15 cellular contexts compared by ENCODE assay signal in genomic region chr2:60886962-60887361, GRCh38. TPM values are rescaled to one million over a fixed set of nuclear protein-coding genes. Genes with fewer than 3 reads are reported as not detected.
DNase-seq lines count a peak whose midpoint lies in the region; ATAC-seq and TF ChIP-seq lines count a peak whose summit lies in the region.
"Had no signal": no experiment of that assay in that cellular context is flagged by ENCODE, and none has a peak within 500 bp of the region (broad histone marks: within the 10 kb centered on the region; RNA-seq: fewer than 3 reads in every experiment).

No MANE protein-coding gene starts in this region.

- H3K79me2 ChIP-seq in osteoblast (ENCODE audit: insufficient read depth, low read length) = peaks cover 51% of the 10 kb centered on the region

- no peak for TF ChIP-seq CTCF in osteoblast (IDR thresholded peaks at IDR 0.05; ENCODE audit: extremely low read depth, low read depth, low read length)

- H3K4me1 Mint-ChIP-seq in activated T-cell treated with anti-CD3 and anti-CD28 coated beads, Interleukin-2, amount 50 U/mL, for 4 hours (ENCODE audit: low read depth) = peaks cover 59% of the 10 kb centered on the region
- peaks cover 27 to 47% of the 10 kb centered on the region in 2 donors for H3K4me1 Mint-ChIP-seq in stimulated activated naive B cell treated with anti-CD40 and anti-IgM and Interleukin-4, amounts not matched to agents 10 μg/mL and 1 μg/mL and 100 μg/mL, for 72 hours

- peak overlapping the region; percentile 66 for H3K4me3 Mint-ChIP-seq in activated T-cell treated with anti-CD3 and anti-CD28 coated beads, Interleukin-2, amount 50 U/mL, for 4 hours
- peak overlapping the region; percentile 86 to 89 for H3K4me3 Mint-ChIP-seq in stimulated activated naive B cell treated with anti-CD40 and anti-IgM and Interleukin-4, amounts not matched to agents 10 μg/mL and 1 μg/mL and 100 μg/mL, for 72 hours
- H3K4me3 Mint-ChIP-seq: type B pancreatic cell had no signal

- no peak for DNase-seq in activated T-cell treated with anti-CD3 and anti-CD28 coated beads, Interleukin-2, amount 50 U/mL, for 4 hours
- no peak for DNase-seq in activated T-cell treated with anti-CD3 and anti-CD28 coated beads, Interleukin-2, amount 50 U/mL, for 48 hours
- peak; percentile 64 for DNase-seq in NCI-H2227 treated with DMSO at 0.1 percent for 48 hours (lab: John Stamatoyannopoulos, UW)
- DNase-seq in dermis blood vessel endothelial cell = peak; percentile 64
- no peak for DNase-seq in stimulated activated naive B cell treated with anti-CD40 and anti-IgM and Interleukin-4, amounts not matched to agents 10 μg/mL and 1 μg/mL and 100 μg/mL, for 72 hours
- no peak for DNase-seq in osteoblast (ENCODE audit: insufficient read length, low spot score, missing footprints)
- DNase-seq in UCSD-AML1 (lab: John Stamatoyannopoulos, UW; ENCODE audit: unreplicated experiment) = no peak
- DNase-seq: DMS79 treated with DMSO at 0.1 percent for 48 hours; effector memory CD4-positive, alpha-beta T cell; NCI-H1930; SJCRH30; WERI-Rb-1 had no signal

- H3K4me3 ChIP-seq in osteoblast (ENCODE audit: insufficient read depth, low read length) = no peak overlapping the region
- H3K4me3 ChIP-seq: gastroesophageal sphincter, SJCRH30 had no signal

- no peaks in the 10 kb centered on the region for H3K27me3 Mint-ChIP-seq in activated T-cell treated with anti-CD3 and anti-CD28 coated beads, Interleukin-2, amount 50 U/mL, for 4 hours (ENCODE audit: low read depth)
- peaks cover 0 to 6% of the 10 kb centered on the region in 2 donors for H3K27me3 Mint-ChIP-seq in stimulated activated naive B cell treated with anti-CD40 and anti-IgM and Interleukin-4, amounts not matched to agents 10 μg/mL and 1 μg/mL and 100 μg/mL, for 72 hours
- H3K27me3 Mint-ChIP-seq: type B pancreatic cell had no signal

- no peak overlapping the region for H3K27ac ChIP-seq in osteoblast (ENCODE audit: low read depth, low read length)
- H3K27ac ChIP-seq: gastroesophageal sphincter, SJCRH30, WERI-Rb-1 had no signal

- no peak for ATAC-seq in activated T-cell treated with anti-CD3 and anti-CD28 coated beads, Interleukin-2, amount 50 U/mL, for 4 hours
- ATAC-seq in stimulated activated naive B cell treated with anti-CD40 and anti-IgM and Interleukin-4, amounts not matched to agents 10 μg/mL and 1 μg/mL and 100 μg/mL, for 72 hours (replicated peaks) = no peak
- ATAC-seq in GM18511 (IDR thresholded peaks at IDR 0.05; ENCODE audit: unreplicated experiment) = no peak
- ATAC-seq: gastroesophageal sphincter had no signal

- no peaks in the 10 kb centered on the region for H3K36me3 ChIP-seq in osteoblast (ENCODE audit: insufficient read depth, low read length)

- H3K9me3 ChIP-seq in osteoblast (ENCODE audit: low read depth, low read length) = no peaks in the 10 kb centered on the region
- H3K9me3 ChIP-seq: gastroesophageal sphincter, SJCRH30 had no signal

- H2AFZ ChIP-seq in osteoblast (ENCODE audit: low read length) = no peak overlapping the region

- H3K36me3 Mint-ChIP-seq in activated T-cell treated with anti-CD3 and anti-CD28 coated beads, Interleukin-2, amount 50 U/mL, for 4 hours (ENCODE audit: insufficient read depth) = peaks cover 53% of the 10 kb centered on the region
- H3K36me3 Mint-ChIP-seq in stimulated activated naive B cell treated with anti-CD40 and anti-IgM and Interleukin-4, amounts not matched to agents 10 μg/mL and 1 μg/mL and 100 μg/mL, for 72 hours = peaks cover 72 to 91% of the 10 kb centered on the region in 2 donors

- peaks cover 6% of the 10 kb centered on the region for H4K20me1 ChIP-seq in osteoblast (ENCODE audit: insufficient read depth, low read length)

- H3K27me3 ChIP-seq in osteoblast (ENCODE audit: insufficient read depth, low read length) = no peaks in the 10 kb centered on the region
- H3K27me3 ChIP-seq: gastroesophageal sphincter, SJCRH30 had no signal

- H3K4me2 ChIP-seq in osteoblast (ENCODE audit: insufficient read depth, low read length) = no peak overlapping the region

- H3K27ac Mint-ChIP-seq in stimulated activated naive B cell treated with anti-CD40 and anti-IgM and Interleukin-4, amounts not matched to agents 10 μg/mL and 1 μg/mL and 100 μg/mL, for 72 hours = peak overlapping the region; percentile 98
- H3K27ac Mint-ChIP-seq: type B pancreatic cell had no signal

- H3K9me3 Mint-ChIP-seq in activated T-cell treated with anti-CD3 and anti-CD28 coated beads, Interleukin-2, amount 50 U/mL, for 4 hours = no peaks in the 10 kb centered on the region
- H3K9me3 Mint-ChIP-seq in stimulated activated naive B cell treated with anti-CD40 and anti-IgM and Interleukin-4, amounts not matched to agents 10 μg/mL and 1 μg/mL and 100 μg/mL, for 72 hours = peaks cover 2 to 3% of the 10 kb centered on the region in 2 donors
- H3K9me3 Mint-ChIP-seq: type B pancreatic cell had no signal

- peaks cover 17% of the 10 kb centered on the region for H3K4me1 ChIP-seq in osteoblast (ENCODE audit: insufficient read depth, low read length)
- H3K4me1 ChIP-seq: SJCRH30 had no signal

RNA-seq across cellular contexts. Expression of gene REL, which starts 5.6 kb away (rescaled TPM):
- total RNA-seq in activated T-cell treated with anti-CD3 and anti-CD28 coated beads, Interleukin-2, amount 50 U/mL, for 4 hours = 10 to 100 TPM; 75.5 to 92.2 (median 78.1) TPM
- total RNA-seq in dermis blood vessel endothelial cell (21.8 and 30.4 TPM in 2 replicates), osteoblast (6.2 and 6.8 TPM in 2 replicates)

Comparison
In these comparisons a context has a peak if more than half of its experiments do, and no peak if none do; other contexts are left out.
1. DNase-seq: peak in NCI-H2227 treated with DMSO at 0.1 percent for 48 hours (single experiment) and dermis blood vessel endothelial cell (single experiment); none in activated T-cell treated with anti-CD3 and anti-CD28 coated beads, Interleukin-2, amount 50 U/mL, for 4 hours (single experiment), activated T-cell treated with anti-CD3 and anti-CD28 coated beads, Interleukin-2, amount 50 U/mL, for 48 hours (0 of 2), stimulated activated naive B cell treated with anti-CD40 and anti-IgM and Interleukin-4, amounts not matched to agents 10 μg/mL and 1 μg/mL and 100 μg/mL, for 72 hours (single experiment), osteoblast (single experiment) and UCSD-AML1 (single experiment).